ENCODE assay signal across 14 cellular contexts in the genomic region with DNA sequence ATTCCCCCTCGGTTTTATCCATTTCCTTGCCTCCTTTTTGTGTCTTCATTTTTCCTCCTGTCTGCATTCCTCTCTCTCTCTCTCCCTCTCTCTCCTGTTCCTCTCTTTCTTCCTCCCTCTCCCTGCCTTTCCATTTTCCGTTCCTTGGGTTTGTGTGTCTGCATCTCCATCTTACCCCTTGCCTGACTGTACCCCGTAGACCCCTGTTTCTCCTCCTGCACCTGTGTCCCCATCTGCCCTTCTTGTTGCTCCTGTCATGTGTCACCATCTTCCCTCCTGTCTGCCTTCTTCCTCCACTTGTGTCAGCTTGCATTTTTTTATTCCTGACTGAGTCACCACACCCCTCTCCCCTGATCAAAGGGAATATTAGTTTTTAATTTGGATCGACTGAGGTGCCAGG. TPM values are rescaled to one million over a fixed set of nuclear protein-coding genes. Genes with fewer than 3 reads are reported as not detected.
DNase-seq lines count a peak whose midpoint lies in the region; ATAC-seq lines count a peak whose summit lies in the region.
"Had no signal": no experiment of that assay in that cellular context is flagged by ENCODE, and none has a peak within 500 bp of the region (broad histone marks: within the 10 kb centered on the region; RNA-seq: fewer than 3 reads in every experiment).

No MANE protein-coding gene starts in this region.

- ATAC-seq in effector memory CD8-positive, alpha-beta T cell (replicated peaks), result no peak
- no peak for ATAC-seq in GM21390 (IDR thresholded peaks at IDR 0.05; ENCODE audit: unreplicated experiment)
- ATAC-seq: left lung had no signal

- H3K27ac Mint-ChIP-seq in activated CD4-positive, alpha-beta memory T cell treated with anti-CD3 and anti-CD28 coated beads, Interleukin-2, amount 10 ng/mL, durations not matched to agents 7 days and 5 days, result peak overlapping the region; percentile 40
- H3K27ac Mint-ChIP-seq in activated CD4-positive, alpha-beta memory T cell treated with anti-CD3 and anti-CD28 coated beads for 36 hours, result no peak overlapping the region
- H3K27ac Mint-ChIP-seq in effector memory CD8-positive, alpha-beta T cell, result no peak overlapping the region

- H3K79me1 ChIP-seq in neuronal stem cell (ENCODE audit: low read depth, low read length), result no peaks in the 10 kb centered on the region

- no peak overlapping the region for H3K18ac ChIP-seq in neuronal stem cell (ENCODE audit: low read length)

- H3K4me1 ChIP-seq in HUES6 (ENCODE audit: control insufficient read depth, insufficient read depth, low read length) (peaks cover 23% of the 10 kb centered on the region), neuronal stem cell (ENCODE audit: control insufficient read depth in 2 of 2, insufficient read depth in 1 of 2, low read depth in 1 of 2, low read length in 2 of 2) (peaks cover 15 to 21% of the 10 kb centered on the region in 2 donors)

- peaks cover 64% of the 10 kb centered on the region for H3K27me3 ChIP-seq in HUES6 (ENCODE audit: control insufficient read depth, insufficient read depth, low read length)
- H3K27me3 ChIP-seq in neuronal stem cell (ENCODE audit: control insufficient read depth in 3 of 3, insufficient read depth in 3 of 3, low read depth in 1 of 3, low read length in 3 of 3), result peaks cover 18 to 61% (median 59%) of the 10 kb centered on the region in 3 experiments
- H3K27me3 ChIP-seq: ovary had no signal

- H3K27ac ChIP-seq in HUES6 (ENCODE audit: low read depth, low read length) (no peak overlapping the region), neuronal stem cell (replicated peaks; ENCODE audit: low read length) (no peak overlapping the region)
- H3K27ac ChIP-seq: brain microvascular endothelial cell, left lung, ovary had no signal

- peak overlapping the region; percentile 51 for H3K4me3 ChIP-seq in HUES6 (ENCODE audit: low read depth, low read length)
- no peak overlapping the region for H3K4me3 ChIP-seq in neuronal stem cell (ENCODE audit: low read length in 2 of 2)
- H3K4me3 ChIP-seq: left lung, ovary had no signal

- H3K4ac ChIP-seq in neuronal stem cell (ENCODE audit: low read length), result no peak overlapping the region

- H3K36me3 ChIP-seq in HUES6 (ENCODE audit: control insufficient read depth, insufficient read depth, low read length) (no peaks in the 10 kb centered on the region), neuronal stem cell (replicated peaks in 1 of 2; ENCODE audit: control insufficient read depth in 2 of 2, insufficient read depth in 2 of 2, low read length in 2 of 2) (no peaks in the 10 kb centered on the region)
- H3K36me3 ChIP-seq: brain microvascular endothelial cell, left lung, ovary had no signal

- H2AK5ac ChIP-seq in neuronal stem cell (ENCODE audit: low read depth, low read length), result peak overlapping the region; percentile 37

- H3K36me3 Mint-ChIP-seq in activated CD4-positive, alpha-beta memory T cell treated with anti-CD3 and anti-CD28 coated beads, Interleukin-2, amount 10 ng/mL, durations not matched to agents 7 days and 5 days (ENCODE audit: low read depth), result no peaks in the 10 kb centered on the region
- no peaks in the 10 kb centered on the region for H3K36me3 Mint-ChIP-seq in activated CD4-positive, alpha-beta memory T cell treated with anti-CD3 and anti-CD28 coated beads for 36 hours
- peaks cover 3% of the 10 kb centered on the region for H3K36me3 Mint-ChIP-seq in effector memory CD8-positive, alpha-beta T cell (ENCODE audit: insufficient read depth)

- no peak overlapping the region for H3K14ac ChIP-seq in neuronal stem cell (ENCODE audit: low read length)

- CTCF ChIA-PET in activated CD4-positive, alpha-beta memory T cell treated with anti-CD3 and anti-CD28 coated beads, Interleukin-2, amount 10 ng/mL, durations not matched to agents 7 days and 5 days (lab: Charles Lee), result no interaction called here
- CTCF ChIA-PET in activated CD4-positive, alpha-beta memory T cell treated with anti-CD3 and anti-CD28 coated beads for 36 hours (lab: Charles Lee), result interaction anchor here (0.9 to 1.4 kb wide), 2 partner anchors 19 to 33 kb away, joined by 4 to 5 read pairs; no protein-coding TSS in a partner anchor

- peaks cover 15% of the 10 kb centered on the region for H3K4me1 Mint-ChIP-seq in activated CD4-positive, alpha-beta memory T cell treated with anti-CD3 and anti-CD28 coated beads, Interleukin-2, amount 10 ng/mL, durations not matched to agents 7 days and 5 days
- H3K4me1 Mint-ChIP-seq in activated CD4-positive, alpha-beta memory T cell treated with anti-CD3 and anti-CD28 coated beads for 36 hours (ENCODE audit: low read depth), result peaks cover 14% of the 10 kb centered on the region
- peaks cover 12 to 13% of the 10 kb centered on the region in 2 donors for H3K4me1 Mint-ChIP-seq in effector memory CD8-positive, alpha-beta T cell (ENCODE audit: low read depth in 2 of 2)

- no peak overlapping the region for H2BK15ac ChIP-seq in neuronal stem cell (ENCODE audit: low read length)

- H3K9me3 ChIP-seq in HUES6 (ENCODE audit: control insufficient read depth, insufficient read depth, low read depth, low read length), result no peaks in the 10 kb centered on the region
- peaks cover 0 to 2% of the 10 kb centered on the region in 2 donors for H3K9me3 ChIP-seq in neuronal stem cell (replicated peaks in 1 of 2; ENCODE audit: control insufficient read depth in 2 of 2, insufficient read depth in 1 of 2, low read depth in 1 of 2, low read length in 2 of 2)
- H3K9me3 ChIP-seq: left lung had no signal

- intact Hi-C loops in activated CD4-positive, alpha-beta memory T cell treated with anti-CD3 and anti-CD28 coated beads for 36 hours (cut with micrococcal nuclease), result no loop called here

- no peak overlapping the region for H3K4me2 ChIP-seq in neuronal stem cell (ENCODE audit: insufficient read depth, low read length, poor library complexity, severe bottlenecking)

- H3K9me3 Mint-ChIP-seq in activated CD4-positive, alpha-beta memory T cell treated with anti-CD3 and anti-CD28 coated beads, Interleukin-2, amount 10 ng/mL, durations not matched to agents 7 days and 5 days, result no peaks in the 10 kb centered on the region
- no peaks in the 10 kb centered on the region for H3K9me3 Mint-ChIP-seq in activated CD4-positive, alpha-beta memory T cell treated with anti-CD3 and anti-CD28 coated beads for 36 hours
- peaks cover 0 to 6% of the 10 kb centered on the region in 2 donors for H3K9me3 Mint-ChIP-seq in effector memory CD8-positive, alpha-beta T cell

- H2BK12ac ChIP-seq in neuronal stem cell (ENCODE audit: low read length), result no peak overlapping the region

- H4K91ac ChIP-seq in neuronal stem cell (ENCODE audit: low read depth, low read length, poor library complexity), result no peak overlapping the region

- H4K8ac ChIP-seq in neuronal stem cell (ENCODE audit: low read depth, low read length), result no peak overlapping the region

- H2BK120ac ChIP-seq in neuronal stem cell (ENCODE audit: low read depth, low read length), result no peak overlapping the region

- H3K27me3 Mint-ChIP-seq in activated CD4-positive, alpha-beta memory T cell treated with anti-CD3 and anti-CD28 coated beads, Interleukin-2, amount 10 ng/mL, durations not matched to agents 7 days and 5 days, result peaks cover 73% of the 10 kb centered on the region
- H3K27me3 Mint-ChIP-seq in activated CD4-positive, alpha-beta memory T cell treated with anti-CD3 and anti-CD28 coated beads for 36 hours, result peaks cover 69% of the 10 kb centered on the region
- peaks cover 61 to 88% of the 10 kb centered on the region in 2 donors for H3K27me3 Mint-ChIP-seq in effector memory CD8-positive, alpha-beta T cell

- H3K23ac ChIP-seq in neuronal stem cell (ENCODE audit: low read depth, low read length, poor library complexity), result no peak overlapping the region

- H3K9ac ChIP-seq in HUES6 (ENCODE audit: low read length) (no peak overlapping the region), neuronal stem cell (ENCODE audit: low read depth, low read length, poor library complexity) (no peak overlapping the region)

- H3K4me3 Mint-ChIP-seq in activated CD4-positive, alpha-beta memory T cell treated with anti-CD3 and anti-CD28 coated beads, Interleukin-2, amount 10 ng/mL, durations not matched to agents 7 days and 5 days, result no peak overlapping the region
- no peak overlapping the region for H3K4me3 Mint-ChIP-seq in activated CD4-positive, alpha-beta memory T cell treated with anti-CD3 and anti-CD28 coated beads for 36 hours
- H3K4me3 Mint-ChIP-seq in effector memory CD8-positive, alpha-beta T cell, result peak overlapping the region; percentile 35 to 74

- POLR2A ChIA-PET in activated CD4-positive, alpha-beta memory T cell treated with anti-CD3 and anti-CD28 coated beads, Interleukin-2, amount 10 ng/mL, durations not matched to agents 7 days and 5 days (lab: Charles Lee), result no interaction called here
- POLR2A ChIA-PET in activated CD4-positive, alpha-beta memory T cell treated with anti-CD3 and anti-CD28 coated beads for 36 hours (lab: Charles Lee), result no interaction called here

- no peak overlapping the region for H2AFZ ChIP-seq in neuronal stem cell (ENCODE audit: low read length)

- DNase-seq in activated CD4-positive, alpha-beta memory T cell treated with anti-CD3 and anti-CD28 coated beads, Interleukin-2, amount 10 ng/mL, durations not matched to agents 7 days and 5 days, result no peak
- DNase-seq in activated CD4-positive, alpha-beta memory T cell treated with anti-CD3 and anti-CD28 coated beads for 36 hours, result no peak
- no peak for DNase-seq in effector memory CD8-positive, alpha-beta T cell
- DNase-seq in neuronal stem cell (ENCODE audit: low spot score), result no peak
- no peak for DNase-seq in hypothalamus (lab: John Stamatoyannopoulos, UW)
- no peak for DNase-seq in globus pallidus (ENCODE audit: low spot score)
- DNase-seq: brain microvascular endothelial cell, EL, left lung, ovary, T1000 had no signal

- WGBS in neuronal stem cell (ENCODE audit: extremely low coverage in 2 of 2, insufficient read length in 2 of 2, insufficient replicate concordance in 1 of 2), 2 donors, result no CpG with 5 or more reads among the region's 4 CpGs

- H2BK5ac ChIP-seq in neuronal stem cell (ENCODE audit: low read length), result no peak overlapping the region

RNA-seq across cellular contexts. Expression of gene CDK5R2, which starts 1.8 kb away (rescaled TPM):
- not detected for total RNA-seq in activated CD4-positive, alpha-beta memory T cell treated with anti-CD3 and anti-CD28 coated beads, Interleukin-2, amount 10 ng/mL, durations not matched to agents 7 days and 5 days
- not detected for total RNA-seq in activated CD4-positive, alpha-beta memory T cell treated with anti-CD3 and anti-CD28 coated beads for 36 hours
- 0.10 TPM for polyA plus RNA-seq in neuronal stem cell (2013, experiment 1 of 2)
- 0.10 TPM for polyA plus RNA-seq in neuronal stem cell (2013, experiment 2 of 2)
- total RNA-seq: endothelial cell of umbilical vein, left lung, ovary had no signal
- polyA plus RNA-seq: ovary had no signal

RNA-seq across cellular contexts. Expression of gene FEV, which starts 23.8 kb away (rescaled TPM):
- total RNA-seq in activated CD4-positive, alpha-beta memory T cell treated with anti-CD3 and anti-CD28 coated beads, Interleukin-2, amount 10 ng/mL, durations not matched to agents 7 days and 5 days, result not detected
- total RNA-seq in activated CD4-positive, alpha-beta memory T cell treated with anti-CD3 and anti-CD28 coated beads for 36 hours, result not detected
- not detected for polyA plus RNA-seq in neuronal stem cell (2013, experiment 1 of 2)
- not detected for polyA plus RNA-seq in neuronal stem cell (2013, experiment 2 of 2)
- total RNA-seq: endothelial cell of umbilical vein, left lung had no signal
- polyA plus RNA-seq: endothelial cell of umbilical vein, ovary had no signal

RNA-seq across cellular contexts. Expression of gene CRYBA2, which starts 32.0 kb away (rescaled TPM):
- not detected for total RNA-seq in activated CD4-positive, alpha-beta memory T cell treated with anti-CD3 and anti-CD28 coated beads, Interleukin-2, amount 10 ng/mL, durations not matched to agents 7 days and 5 days
- total RNA-seq in activated CD4-positive, alpha-beta memory T cell treated with anti-CD3 and anti-CD28 coated beads for 36 hours, result not detected
- polyA plus RNA-seq in neuronal stem cell (2013, experiment 1 of 2), result not detected
- not detected for polyA plus RNA-seq in neuronal stem cell (2013, experiment 2 of 2)
- total RNA-seq: endothelial cell of umbilical vein, left lung, ovary had no signal
- polyA plus RNA-seq: endothelial cell of umbilical vein, ovary had no signal

Comparison
In these comparisons a context has a peak if more than half of its experiments do, and no peak if none do; other contexts are left out.
1. H3K4me3 Mint-ChIP-seq: peak in effector memory CD8-positive, alpha-beta T cell (2 of 2); none in activated CD4-positive, alpha-beta memory T cell treated with anti-CD3 and anti-CD28 coated beads, Interleukin-2, amount 10 ng/mL, durations not matched to agents 7 days and 5 days (single experiment) and activated CD4-positive, alpha-beta memory T cell treated with anti-CD3 and anti-CD28 coated beads for 36 hours (single experiment).